ENCODE assay signal across 11 cellular contexts in the genomic region with DNA sequence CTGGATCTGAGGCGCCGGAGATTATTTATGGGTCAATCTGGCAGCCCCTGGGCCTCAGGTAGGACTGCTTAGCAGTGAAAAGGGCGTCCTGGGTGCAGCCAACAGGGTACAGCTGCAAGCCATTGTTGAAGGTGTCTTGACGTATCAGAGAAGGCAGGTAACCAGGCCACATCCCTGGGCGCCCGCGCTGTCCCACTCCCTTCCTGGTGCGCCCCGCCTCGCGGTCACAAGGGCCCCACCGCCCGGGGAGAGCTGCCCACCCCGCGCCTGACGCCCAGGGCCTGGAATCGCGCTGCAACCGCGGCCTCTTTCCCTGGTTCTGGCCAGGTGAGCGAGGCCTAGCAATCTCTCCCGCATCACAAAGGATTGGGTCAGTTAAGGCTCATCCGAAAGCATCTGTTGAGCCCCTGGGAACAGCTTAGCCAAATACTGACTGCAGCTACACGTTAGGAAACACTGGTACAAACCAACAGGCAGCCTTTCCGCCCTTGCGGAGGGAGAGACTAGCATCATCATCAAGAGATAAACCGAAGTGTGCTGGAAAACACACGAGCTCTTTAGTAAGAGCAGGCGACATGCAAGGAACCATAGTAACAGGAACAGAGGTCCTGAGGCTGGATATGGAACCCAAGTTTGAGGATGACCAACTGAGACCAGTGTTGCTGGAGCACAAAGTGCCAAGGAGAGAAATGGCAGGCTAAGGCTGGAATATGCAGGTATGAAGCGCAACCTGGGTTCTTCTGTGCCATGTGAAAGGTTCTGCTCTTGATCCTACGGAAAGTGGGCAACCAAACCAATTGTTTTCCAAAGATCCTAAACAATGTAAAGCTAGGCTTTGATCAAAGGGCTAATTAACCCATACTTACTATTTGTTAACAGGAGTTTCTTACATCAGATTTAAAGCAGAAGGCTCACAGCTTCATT. TPM values are rescaled to one million over a fixed set of nuclear protein-coding genes. Genes with fewer than 3 reads are reported as not detected.
DNase-seq lines count a peak whose midpoint lies in the region; ATAC-seq and TF ChIP-seq lines count a peak whose summit lies in the region.
"Had no signal": no experiment of that assay in that cellular context is flagged by ENCODE, and none has a peak within 500 bp of the region (broad histone marks: within the 10 kb centered on the region; RNA-seq: fewer than 3 reads in every experiment).

No MANE protein-coding gene starts in this region.

- peaks cover 25% of the 10 kb centered on the region for H3K36me3 ChIP-seq in right atrium auricular region
- peaks cover 26 to 34% of the 10 kb centered on the region in 2 donors for H3K36me3 ChIP-seq in thyroid gland

- DNase-seq in Right ventricle myocardium inferior (ENCODE audit: missing footprints) = peak; percentile 55
- DNase-seq in right atrium auricular region (ENCODE audit: low spot score) = no peak
- DNase-seq in RPMI8226 = peak; percentile 33
- DNase-seq in iPS DF 19.7 (ENCODE audit: low read depth, low spot score) = peak; percentile 70
- DNase-seq in stimulated activated naive CD8-positive, alpha-beta T cell treated with anti-CD3 and anti-CD28 coated beads, Interleukin-15, amount 100 ng/mL, for 72 hours = no peak
- no peak for DNase-seq in NCI-H2081 (lab: John Stamatoyannopoulos, UW)
- DNase-seq in thyroid gland = no peak
- DNase-seq in midbrain (lab: John Stamatoyannopoulos, UW) = no peak
- DNase-seq: NCI-H2029 treated with DMSO at 0.1 percent for 48 hours had no signal

- intact Hi-C loops in Right ventricle myocardium inferior (cut with DNase I) (no loop called here), thyroid gland (cut with DNase I) (no loop called here)

- no peaks in the 10 kb centered on the region for H3K9me3 Mint-ChIP-seq in stimulated activated naive CD8-positive, alpha-beta T cell treated with anti-CD3 and anti-CD28 coated beads, Interleukin-15, amount 100 ng/mL, for 72 hours

- no peak for ATAC-seq in Right ventricle myocardium inferior
- no peak for ATAC-seq in stimulated activated naive CD8-positive, alpha-beta T cell treated with anti-CD3 and anti-CD28 coated beads, Interleukin-15, amount 100 ng/mL, for 72 hours
- ATAC-seq: pancreas had no signal

- H3K4me1 Mint-ChIP-seq in stimulated activated naive CD8-positive, alpha-beta T cell treated with anti-CD3 and anti-CD28 coated beads, Interleukin-15, amount 100 ng/mL, for 72 hours = peaks cover 44% of the 10 kb centered on the region

- H3K9me3 ChIP-seq in right atrium auricular region (no peaks in the 10 kb centered on the region), thyroid gland (no peaks in the 10 kb centered on the region)
- H3K9me3 ChIP-seq: pancreas had no signal

- TF ChIP-seq CTCF in right atrium auricular region (IDR thresholded peaks at IDR 0.05) = no peak
- no peak for TF ChIP-seq CTCF in thyroid gland (IDR thresholded peaks at IDR 0.05)

- H3K27ac Mint-ChIP-seq in stimulated activated naive CD8-positive, alpha-beta T cell treated with anti-CD3 and anti-CD28 coated beads, Interleukin-15, amount 100 ng/mL, for 72 hours = peak overlapping the region; percentile 33 to 74

- H3K27me3 Mint-ChIP-seq in stimulated activated naive CD8-positive, alpha-beta T cell treated with anti-CD3 and anti-CD28 coated beads, Interleukin-15, amount 100 ng/mL, for 72 hours = no peaks in the 10 kb centered on the region

- H3K4me1 ChIP-seq in right atrium auricular region = peaks cover 0 to 18% of the 10 kb centered on the region in 2 donors
- peaks cover 17 to 18% of the 10 kb centered on the region in 2 donors for H3K4me1 ChIP-seq in thyroid gland

- no peak for TF ChIP-seq POLR2A in thyroid gland (IDR thresholded peaks at IDR 0.05)

- 85 to 97% methylated on average over 14 to 29 of the region's 31 CpGs for WGBS in thyroid gland, 2 donors

- no peak overlapping the region for H3K4me3 Mint-ChIP-seq in stimulated activated naive CD8-positive, alpha-beta T cell treated with anti-CD3 and anti-CD28 coated beads, Interleukin-15, amount 100 ng/mL, for 72 hours

- no peak overlapping the region for H3K27ac ChIP-seq in right atrium auricular region
- no peak overlapping the region for H3K27ac ChIP-seq in thyroid gland
- H3K27ac ChIP-seq: C4-2B, pancreas had no signal

- H3K4me3 ChIP-seq in right atrium auricular region (no peak overlapping the region), thyroid gland (replicated peaks in 1 of 3) (no peak overlapping the region)
- H3K4me3 ChIP-seq: pancreas had no signal

- no peaks in the 10 kb centered on the region for H3K27me3 ChIP-seq in right atrium auricular region
- no peaks in the 10 kb centered on the region for H3K27me3 ChIP-seq in thyroid gland
- H3K27me3 ChIP-seq: pancreas had no signal

RNA-seq across cellular contexts. Expression of gene RPS23, which starts 3.5 kb away (rescaled TPM):
- total RNA-seq in Right ventricle myocardium inferior (1,242 TPM), right atrium auricular region (1,000 to 10,000 TPM; 1,337 to 2,849 TPM), thyroid gland (1,000 to 10,000 TPM; 1,596 to 2,915 (median 2,211) TPM)

Comparison
In these comparisons a context has a peak if more than half of its experiments do, and no peak if none do; other contexts are left out.
1. DNase-seq: peak in Right ventricle myocardium inferior (single experiment), RPMI8226 (single experiment) and iPS DF 19.7 (single experiment); none in right atrium auricular region (single experiment), stimulated activated naive CD8-positive, alpha-beta T cell treated with anti-CD3 and anti-CD28 coated beads, Interleukin-15, amount 100 ng/mL, for 72 hours (0 of 2), NCI-H2081 (0 of 2), thyroid gland (0 of 2) and midbrain (single experiment).